9 cellular contexts compared by ENCODE assay signal in genomic region chr6:33590531-33591198, GRCh38. TPM values are rescaled to one million over a fixed set of nuclear protein-coding genes. Genes with fewer than 3 reads are reported as not detected.
A peak's percentile ranks its signal among the peaks of the same experiment; 100 is the strongest.
DNase-seq lines count a peak whose midpoint lies in the region; ATAC-seq and TF ChIP-seq lines count a peak whose summit lies in the region.
"Had no signal": no experiment of that assay in that cellular context is flagged by ENCODE, and none has a peak within 500 bp of the region (broad histone marks: within the 10 kb centered on the region; RNA-seq: fewer than 3 reads in every experiment).

No MANE protein-coding gene starts in this region.

- CTCF ChIA-PET in RWPE1 (lab: Yijun Ruan, JAX) = interaction anchor here (0.6 to 1.6 kb wide), 9 partner anchors 17 to 393 kb away, joined by 3 to 8 read pairs (median 4); partner anchors contain the start of gene ITPR3
- CTCF ChIA-PET in activated CD8-positive, alpha-beta memory T cell treated with anti-CD3 and anti-CD28 coated beads, Interleukin-2, amount 10 ng/mL, durations not matched to agents 7 days and 5 days (lab: Charles Lee) = interaction anchor here (0.5 to 6.6 kb wide), 17 partner anchors 8 to 173 kb away, joined by 3 to 64 read pairs (median 4); partner anchors contain the start of genes BAK1, ITPR3 and UQCC2

- peaks cover 27% of the 10 kb centered on the region for H3K4me1 Mint-ChIP-seq in progenitor cell of endocrine pancreas (ENCODE audit: low read depth)
- H3K4me1 Mint-ChIP-seq in activated CD8-positive, alpha-beta memory T cell treated with anti-CD3 and anti-CD28 coated beads, Interleukin-2, amount 10 ng/mL, durations not matched to agents 7 days and 5 days = peaks cover 41% of the 10 kb centered on the region

- H3K36me3 Mint-ChIP-seq in progenitor cell of endocrine pancreas (ENCODE audit: insufficient read depth) = no peaks in the 10 kb centered on the region
- no peaks in the 10 kb centered on the region for H3K36me3 Mint-ChIP-seq in activated CD8-positive, alpha-beta memory T cell treated with anti-CD3 and anti-CD28 coated beads, Interleukin-2, amount 10 ng/mL, durations not matched to agents 7 days and 5 days

- DNase-seq in Daoy (ENCODE audit: low read depth) = peak; percentile 41
- DNase-seq in RWPE1 (ENCODE audit: low spot score) = peak; percentile 54
- peak; percentile 77 for DNase-seq in glomerular visceral epithelial cell (ENCODE audit: extremely low spot score)
- DNase-seq in progenitor cell of endocrine pancreas (ENCODE audit: low spot score, unreplicated experiment) = no peak
- DNase-seq in activated CD8-positive, alpha-beta memory T cell treated with anti-CD3 and anti-CD28 coated beads, Interleukin-2, amount 10 ng/mL, durations not matched to agents 7 days and 5 days = no peak
- DNase-seq in activated effector memory CD4-positive, alpha-beta T cell treated with anti-CD3 and anti-CD28 coated beads, Interleukin-2, amount 50 U/mL, for 16 hours = no peak
- no peak for DNase-seq in activated CD4-positive, alpha-beta T cell treated with anti-CD3 and anti-CD28 coated beads, Interleukin-2, amount 50 U/mL, for 48 hours
- DNase-seq: GF-D8 had no signal

- no peak for ATAC-seq in HG03135 (IDR thresholded peaks at IDR 0.05; ENCODE audit: unreplicated experiment)
- ATAC-seq in activated CD8-positive, alpha-beta memory T cell treated with anti-CD3 and anti-CD28 coated beads, Interleukin-2, amount 10 ng/mL, durations not matched to agents 7 days and 5 days = no peak

- TF ChIP-seq CTCF in RWPE1 (conservative IDR thresholded peaks at IDR 0.05; ENCODE audit: low read depth) (no peak), progenitor cell of endocrine pancreas (IDR thresholded peaks at IDR 0.05; ENCODE audit: unreplicated experiment) (no peak)

- H3K27me3 Mint-ChIP-seq in progenitor cell of endocrine pancreas = peaks cover 3% of the 10 kb centered on the region
- peaks cover 3% of the 10 kb centered on the region for H3K27me3 Mint-ChIP-seq in activated CD8-positive, alpha-beta memory T cell treated with anti-CD3 and anti-CD28 coated beads, Interleukin-2, amount 10 ng/mL, durations not matched to agents 7 days and 5 days

- H3K4me3 Mint-ChIP-seq in progenitor cell of endocrine pancreas (ENCODE audit: low read depth) = no peak overlapping the region
- no peak overlapping the region for H3K4me3 Mint-ChIP-seq in activated CD8-positive, alpha-beta memory T cell treated with anti-CD3 and anti-CD28 coated beads, Interleukin-2, amount 10 ng/mL, durations not matched to agents 7 days and 5 days

- H3K9me3 Mint-ChIP-seq in progenitor cell of endocrine pancreas (ENCODE audit: low read depth) = no peaks in the 10 kb centered on the region
- no peaks in the 10 kb centered on the region for H3K9me3 Mint-ChIP-seq in activated CD8-positive, alpha-beta memory T cell treated with anti-CD3 and anti-CD28 coated beads, Interleukin-2, amount 10 ng/mL, durations not matched to agents 7 days and 5 days (ENCODE audit: low read depth)

- POLR2A ChIA-PET in RWPE1 (lab: Yijun Ruan, JAX; ENCODE audit: low non-redundant PET) = interaction anchor here (0.6 to 1.0 kb wide), 2 partner anchors 31 to 120 kb away, joined by 3 to 6 read pairs; partner anchors contain the start of genes ITPR3 and UQCC2

- H3K27ac Mint-ChIP-seq in progenitor cell of endocrine pancreas = peak overlapping the region; percentile 97
- H3K27ac Mint-ChIP-seq in activated CD8-positive, alpha-beta memory T cell treated with anti-CD3 and anti-CD28 coated beads, Interleukin-2, amount 10 ng/mL, durations not matched to agents 7 days and 5 days = no peak overlapping the region

- peak overlapping the region; percentile 97 for H3K27ac ChIP-seq in RWPE1

RNA-seq across cellular contexts. Expression of gene BAK1, which starts 10.6 kb away (rescaled TPM):
- total RNA-seq in Daoy (2014; rRNA removed; shearing (Covaris generic)) = 13.1 and 18.8 TPM in 2 replicates
- 21.0 and 22.4 TPM in 2 replicates for total RNA-seq in progenitor cell of endocrine pancreas
- total RNA-seq in activated CD8-positive, alpha-beta memory T cell treated with anti-CD3 and anti-CD28 coated beads, Interleukin-2, amount 10 ng/mL, durations not matched to agents 7 days and 5 days = 10 to 100 TPM; 70.9 to 74.4 TPM

RNA-seq across cellular contexts. Expression of gene ITPR3, which starts 30.5 kb away (rescaled TPM):
- 10.4 and 12.6 TPM in 2 replicates for total RNA-seq in Daoy (2014; rRNA removed; shearing (Covaris generic))
- total RNA-seq in progenitor cell of endocrine pancreas = 28.3 and 30.4 TPM in 2 replicates
- total RNA-seq in activated CD8-positive, alpha-beta memory T cell treated with anti-CD3 and anti-CD28 coated beads, Interleukin-2, amount 10 ng/mL, durations not matched to agents 7 days and 5 days = 10 to 100 TPM; 44.9 to 71.3 TPM

Comparison
In these comparisons a context has a peak if more than half of its experiments do, and no peak if none do; other contexts are left out.
1. DNase-seq: peak in Daoy (single experiment), RWPE1 (single experiment) and glomerular visceral epithelial cell (single experiment); none in progenitor cell of endocrine pancreas (single experiment), activated CD8-positive, alpha-beta memory T cell treated with anti-CD3 and anti-CD28 coated beads, Interleukin-2, amount 10 ng/mL, durations not matched to agents 7 days and 5 days (single experiment), activated effector memory CD4-positive, alpha-beta T cell treated with anti-CD3 and anti-CD28 coated beads, Interleukin-2, amount 50 U/mL, for 16 hours (single experiment) and activated CD4-positive, alpha-beta T cell treated with anti-CD3 and anti-CD28 coated beads, Interleukin-2, amount 50 U/mL, for 48 hours (0 of 2).